Comparison of ENCODE assay signal across 36 cellular contexts in genomic region chr6:13743736-13744127, GRCh38.
"Had no signal": no experiment of that assay in that cellular context is flagged by ENCODE, and none has a peak within 500 bp of the region (broad histone marks: within the 10 kb centered on the region; RNA-seq: fewer than 3 reads in every experiment).

No MANE protein-coding gene starts in this region.

- H3K36me3 ChIP-seq: adrenal gland, brain microvascular endothelial cell, breast epithelium had no signal

- H3K9me3 Mint-ChIP-seq: activated naive CD4-positive, alpha-beta T cell treated with anti-CD3 and anti-CD28 coated beads for 36 hours; activated naive CD4-positive, alpha-beta T cell treated with anti-CD3 and anti-CD28 coated beads, Interleukin-2, amount 50 U/mL, for 72 hours; activated naive CD8-positive, alpha-beta T cell treated with anti-CD3 and anti-CD28 coated beads for 36 hours; activated T-cell treated with anti-CD3 and anti-CD28 coated beads, Interleukin-2, amount 50 U/mL, for 4 hours; activated T-cell treated with anti-CD3 and anti-CD28 coated beads, Interleukin-2, amount 50 U/mL, for 72 hours; activated T-helper 17 cell treated with anti-CD3 and anti-CD28 coated beads, Interleukin-2, amount 50 U/mL, for 72 hours; T-helper 2 cell treated with Interferon-gamma antibody and Interleukin-4, amounts not matched to agents 5 μg/mL and 100 μg/mL, for 36 hours had no signal

- H3K4me3 ChIP-seq: adrenal gland, body of pancreas had no signal

- H3K27ac Mint-ChIP-seq: activated CD4-positive, alpha-beta memory T cell treated with anti-CD3 and anti-CD28 coated beads, Interleukin-2, amount 10 ng/mL, durations not matched to agents 7 days and 5 days; activated CD4-positive, alpha-beta T cell treated with anti-CD3 and anti-CD28 coated beads for 36 hours; activated CD4-positive, alpha-beta T cell treated with anti-CD3 and anti-CD28 coated beads, Interleukin-2, amount 10 ng/mL, durations not matched to agents 7 days and 5 days; activated CD8-positive, alpha-beta T cell treated with anti-CD3 and anti-CD28 coated beads, Interleukin-2, amount 10 ng/mL, durations not matched to agents 7 days and 5 days; activated naive CD4-positive, alpha-beta T cell treated with anti-CD3 and anti-CD28 coated beads for 36 hours; activated naive CD4-positive, alpha-beta T cell treated with anti-CD3 and anti-CD28 coated beads, Interleukin-2, amount 50 U/mL, for 72 hours; activated naive CD8-positive, alpha-beta T cell treated with anti-CD3 and anti-CD28 coated beads for 36 hours; activated T-cell treated with anti-CD3 and anti-CD28 coated beads, Interleukin-2, amount 50 U/mL, for 72 hours; activated T-helper 1 cell treated with anti-CD3 and anti-CD28 coated beads, Interleukin-12 subunit alpha, Interleukin-12 subunit beta, Interleukin-2, Interleukin-4 antibody, amounts not matched to agents 30 ng/mL and 10 ng/mL and 1 ng/mL, durations not matched to agents 14 hours and 24 hours and 36 hours; activated T-helper 17 cell treated with anti-CD3 and anti-CD28 coated beads, Interleukin-2, amount 50 U/mL, for 72 hours; T-helper 1 cell treated with Interleukin-12 subunit alpha and Interleukin-12 subunit beta and Interleukin-4 antibody, amounts not matched to agents 30 μg/mL and 1 μg/mL, for 36 hours; T-helper 2 cell treated with Interferon-gamma antibody and Interleukin-4, amounts not matched to agents 5 μg/mL and 100 μg/mL, for 36 hours had no signal

- DNase-seq: activated CD4-positive, alpha-beta memory T cell treated with anti-CD3 and anti-CD28 coated beads, Interleukin-2, amount 10 ng/mL, durations not matched to agents 7 days and 5 days; activated CD4-positive, alpha-beta T cell treated with anti-CD3 and anti-CD28 coated beads for 1 hour; activated CD4-positive, alpha-beta T cell treated with anti-CD3 and anti-CD28 coated beads for 36 hours; activated CD4-positive, alpha-beta T cell treated with anti-CD3 and anti-CD28 coated beads for 48 hours; activated CD4-positive, alpha-beta T cell treated with anti-CD3 and anti-CD28 coated beads, Interleukin-2, amount 10 ng/mL, durations not matched to agents 7 days and 5 days; activated CD4-positive, alpha-beta T cell treated with anti-CD3 and anti-CD28 coated beads, Interleukin-2, amount 50 U/mL, for 48 hours; activated CD4-positive, CD25-positive, alpha-beta regulatory T cell; activated CD8-positive, alpha-beta memory T cell treated with anti-CD3 and anti-CD28 coated beads, Interleukin-2, amount 50 U/mL, for 4 hours; activated CD8-positive, alpha-beta T cell treated with anti-CD3 and anti-CD28 coated beads, Interleukin-2, amount 10 ng/mL, durations not matched to agents 7 days and 5 days; activated effector memory CD4-positive, alpha-beta T cell treated with anti-CD3 and anti-CD28 coated beads, Interleukin-2, amount 50 U/mL, for 16 hours; activated gamma-delta T cell treated with Interleukin-2 at 50 U/mL for 16 hours; activated naive CD4-positive, alpha-beta T cell; activated naive CD4-positive, alpha-beta T cell treated with anti-CD3 and anti-CD28 coated beads for 36 hours; activated naive CD4-positive, alpha-beta T cell treated with anti-CD3 and anti-CD28 coated beads, Interleukin-2, amount 50 U/mL, for 16 hours; activated naive CD8-positive, alpha-beta T cell treated with anti-CD3 and anti-CD28 coated beads for 36 hours; activated T-cell treated with anti-CD3 and anti-CD28 coated beads for 4 hours; activated T-cell treated with anti-CD3 and anti-CD28 coated beads, Interleukin-2, amount 50 U/mL, for 1 hour; activated T-cell treated with anti-CD3 and anti-CD28 coated beads, Interleukin-2, amount 50 U/mL, for 4 hours; activated T-cell treated with anti-CD3 and anti-CD28 coated beads, Interleukin-2, amount 50 U/mL, for 72 hours; adrenal gland; amniotic stem cell; brain microvascular endothelial cell; central memory CD4-positive, alpha-beta T cell; T-helper 2 cell; T-helper 9 cell had no signal

- H3K9me3 ChIP-seq: adrenal gland, body of pancreas had no signal

- ATAC-seq: activated CD4-positive, alpha-beta T cell treated with anti-CD3 and anti-CD28 coated beads for 36 hours; activated CD4-positive, CD25-positive, alpha-beta regulatory T cell treated with anti-CD3 and anti-CD28 coated beads, Interleukin-2, amount 50 U/mL, for 24 hours; activated CD8-positive, alpha-beta T cell treated with anti-CD3 and anti-CD28 coated beads, Interleukin-2, amount 10 ng/mL, durations not matched to agents 7 days and 5 days; activated naive CD4-positive, alpha-beta T cell treated with anti-CD3 and anti-CD28 coated beads, Interleukin-2, amount 50 U/mL, for 72 hours; activated T-cell treated with anti-CD3 and anti-CD28 coated beads, Interleukin-2, amount 50 U/mL, for 4 hours; activated T-helper 17 cell treated with anti-CD3 and anti-CD28 coated beads, Interleukin-2, amount 50 U/mL, for 72 hours had no signal

- FAIRE-seq: astrocyte, TTC549 had no signal

- H3K27me3 Mint-ChIP-seq: activated CD4-positive, alpha-beta T cell treated with anti-CD3 and anti-CD28 coated beads, Interleukin-2, amount 10 ng/mL, durations not matched to agents 7 days and 5 days; activated naive CD8-positive, alpha-beta T cell treated with anti-CD3 and anti-CD28 coated beads for 36 hours; activated T-helper 17 cell treated with anti-CD3 and anti-CD28 coated beads, Interleukin-2, amount 50 U/mL, for 72 hours had no signal

- H3K27me3 ChIP-seq: adrenal gland, body of pancreas, brain microvascular endothelial cell, breast epithelium had no signal

- H3K4me1 ChIP-seq: adrenal gland, body of pancreas, breast epithelium had no signal

- H3K4me3 Mint-ChIP-seq: activated CD4-positive, alpha-beta memory T cell treated with anti-CD3 and anti-CD28 coated beads, Interleukin-2, amount 10 ng/mL, durations not matched to agents 7 days and 5 days; activated CD4-positive, alpha-beta T cell treated with anti-CD3 and anti-CD28 coated beads for 36 hours; activated CD4-positive, alpha-beta T cell treated with anti-CD3 and anti-CD28 coated beads, Interleukin-2, amount 10 ng/mL, durations not matched to agents 7 days and 5 days; activated CD8-positive, alpha-beta T cell treated with anti-CD3 and anti-CD28 coated beads, Interleukin-2, amount 10 ng/mL, durations not matched to agents 7 days and 5 days; activated naive CD4-positive, alpha-beta T cell treated with anti-CD3 and anti-CD28 coated beads for 36 hours; activated naive CD8-positive, alpha-beta T cell treated with anti-CD3 and anti-CD28 coated beads for 36 hours; activated T-cell treated with anti-CD3 and anti-CD28 coated beads, Interleukin-2, amount 50 U/mL, for 4 hours; activated T-helper 1 cell treated with anti-CD3 and anti-CD28 coated beads, Interleukin-12 subunit alpha, Interleukin-12 subunit beta, Interleukin-2, Interleukin-4 antibody, amounts not matched to agents 30 ng/mL and 10 ng/mL and 1 ng/mL, durations not matched to agents 14 hours and 24 hours and 36 hours; activated T-helper 17 cell treated with anti-CD3 and anti-CD28 coated beads, Interleukin-2, amount 50 U/mL, for 72 hours; T-helper 1 cell treated with Interleukin-12 subunit alpha and Interleukin-12 subunit beta and Interleukin-4 antibody, amounts not matched to agents 30 μg/mL and 1 μg/mL, for 36 hours; T-helper 2 cell treated with Interferon-gamma antibody and Interleukin-4, amounts not matched to agents 5 μg/mL and 100 μg/mL, for 36 hours had no signal

- H3K27ac ChIP-seq: adrenal gland, body of pancreas, brain microvascular endothelial cell, breast epithelium, VCaP had no signal
